8 cellular contexts compared by ENCODE assay signal in genomic region chr10:97534746-97535367, GRCh38. TPM values are rescaled to one million over a fixed set of nuclear protein-coding genes. Genes with fewer than 3 reads are reported as not detected.
DNase-seq lines count a peak whose midpoint lies in the region; ATAC-seq and TF ChIP-seq lines count a peak whose summit lies in the region.

No MANE protein-coding gene starts in this region.

- no peak overlapping the region for H3K4me3 Mint-ChIP-seq in T-helper 2 cell treated with Interferon-gamma antibody and Interleukin-4, amounts not matched to agents 5 μg/mL and 100 μg/mL, for 36 hours

- no peaks in the 10 kb centered on the region for H3K27me3 Mint-ChIP-seq in T-helper 2 cell treated with Interferon-gamma antibody and Interleukin-4, amounts not matched to agents 5 μg/mL and 100 μg/mL, for 36 hours (ENCODE audit: low read depth)

- no peaks in the 10 kb centered on the region for H3K36me3 Mint-ChIP-seq in T-helper 2 cell treated with Interferon-gamma antibody and Interleukin-4, amounts not matched to agents 5 μg/mL and 100 μg/mL, for 36 hours (ENCODE audit: low read depth)

- H3K4me1 Mint-ChIP-seq in T-helper 2 cell treated with Interferon-gamma antibody and Interleukin-4, amounts not matched to agents 5 μg/mL and 100 μg/mL, for 36 hours (ENCODE audit: low read depth): no peaks in the 10 kb centered on the region

- DNase-seq in ACHN (peak; percentile 43), epithelial cell of proximal tubule (ENCODE audit: low read depth) (no peak), putamen (ENCODE audit: low spot score) (peak; percentile 50), NCI-H2081 (lab: John Stamatoyannopoulos, UW) (no peak), NCI-H2227 treated with DMSO at 0.1 percent for 48 hours (lab: John Stamatoyannopoulos, UW) (no peak)
- peak; percentile 20 for DNase-seq in T-helper 2 cell treated with Interferon-gamma antibody and Interleukin-4, amounts not matched to agents 5 μg/mL and 100 μg/mL, for 36 hours (ENCODE audit: low spot score)

- TF ChIP-seq CTCF in epithelial cell of proximal tubule (conservative IDR thresholded peaks at IDR 0.05; ENCODE audit: low read depth, low read length): peak; percentile 81

- in situ Hi-C loops in ACHN (cut with HindIII; ENCODE audit: low pct_ligation_motif_present, low pct_unique_long_range_greater_than_20kb, low sequenced_read_pairs): no loop called here

- no peaks in the 10 kb centered on the region for H3K9me3 Mint-ChIP-seq in T-helper 2 cell treated with Interferon-gamma antibody and Interleukin-4, amounts not matched to agents 5 μg/mL and 100 μg/mL, for 36 hours

- ATAC-seq in GM18867 (IDR thresholded peaks at IDR 0.05; ENCODE audit: unreplicated experiment) (peak; percentile 51), GM18498 (IDR thresholded peaks at IDR 0.05; ENCODE audit: unreplicated experiment) (no peak)

- no peak overlapping the region for H3K4me3 ChIP-seq in epithelial cell of proximal tubule (ENCODE audit: low read depth, low read length)

- H3K27ac Mint-ChIP-seq in T-helper 2 cell treated with Interferon-gamma antibody and Interleukin-4, amounts not matched to agents 5 μg/mL and 100 μg/mL, for 36 hours: no peak overlapping the region

RNA-seq across cellular contexts. Expression of gene UBTD1, which starts 36.1 kb away (rescaled TPM):
- 21.6 and 23.6 TPM in 2 replicates for total RNA-seq in epithelial cell of proximal tubule

RNA-seq across cellular contexts. Expression of gene MMS19, which starts 36.6 kb away (rescaled TPM):
- 103 and 108 TPM in 2 replicates for total RNA-seq in epithelial cell of proximal tubule

RNA-seq across cellular contexts. Expression of gene ANKRD2, which starts 37.7 kb away (rescaled TPM):
- total RNA-seq in epithelial cell of proximal tubule: 3.3 and 6.8 TPM in 2 replicates

RNA-seq across cellular contexts. Expression of gene HOGA1, which starts 49.3 kb away (rescaled TPM):
- total RNA-seq in epithelial cell of proximal tubule: 4.1 and 10.8 TPM in 2 replicates

RNA-seq across cellular contexts. Expression of gene C10orf62, which starts 54.7 kb away (rescaled TPM):
- total RNA-seq in epithelial cell of proximal tubule: 0.12 TPM in 1 of 2 replicates, not detected in the other

Comparison
In these comparisons a context has a peak if more than half of its experiments do, and no peak if none do; other contexts are left out.
1. DNase-seq: peak in ACHN (single experiment), T-helper 2 cell treated with Interferon-gamma antibody and Interleukin-4, amounts not matched to agents 5 μg/mL and 100 μg/mL, for 36 hours (single experiment) and putamen (single experiment); none in epithelial cell of proximal tubule (single experiment), NCI-H2081 (0 of 2) and NCI-H2227 treated with DMSO at 0.1 percent for 48 hours (single experiment).